Comparison of ENCODE assay signal across 25 cellular contexts in the genomic region with DNA sequence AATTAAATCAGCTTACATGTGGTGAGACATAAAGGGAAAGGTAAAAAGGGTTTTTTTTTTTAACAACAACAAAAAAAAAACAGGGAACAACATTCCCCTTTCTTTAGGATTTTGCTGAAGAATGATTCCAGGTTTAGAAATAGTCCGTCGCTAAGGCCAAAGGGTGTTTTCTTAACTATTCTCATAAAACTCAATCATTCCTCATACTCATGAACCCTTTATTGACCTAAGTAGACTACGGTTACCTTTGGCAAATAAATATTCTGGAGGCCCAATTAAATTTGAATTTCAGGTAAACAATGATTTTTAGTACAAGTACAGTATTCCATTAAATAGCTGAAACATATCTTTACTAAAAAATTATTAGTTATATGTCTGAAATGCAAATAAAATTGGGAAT.
"Had no signal": no experiment of that assay in that cellular context is flagged by ENCODE, and none has a peak within 500 bp of the region (broad histone marks: within the 10 kb centered on the region; RNA-seq: fewer than 3 reads in every experiment).

No MANE protein-coding gene starts in this region.

- H3K36me3 ChIP-seq: neutrophil, pancreas, right lobe of liver, sigmoid colon, stomach, thoracic aorta, thyroid gland, tibial nerve, upper lobe of left lung, vagina had no signal

- H3K4me3 ChIP-seq: pancreas, psoas muscle, right lobe of liver, sigmoid colon, stomach, thoracic aorta, thyroid gland, tibial nerve, upper lobe of left lung, vagina had no signal

- H3K27me3 ChIP-seq: neutrophil, pancreas, right lobe of liver, sigmoid colon, stomach, thyroid gland, tibial nerve, upper lobe of left lung, vagina had no signal

- DNase-seq: nephron progenitor cell; nucleus accumbens; pancreas; psoas muscle; right cardiac atrium; right lobe of liver; sigmoid colon; small intestine; stimulated activated CD4-positive, alpha-beta T cell treated with anti-CD3 and anti-CD28 coated beads, Interleukin-15, amount 100 ng/mL, for 24 hours; stimulated activated CD4-positive, alpha-beta T cell treated with anti-CD3 and anti-CD28 coated beads, Interleukin-2, amount 100 ng/mL, for 24 hours; stimulated activated CD4-positive, alpha-beta T cell treated with anti-CD3 and anti-CD28 coated beads, Interleukin-2, amount 100 ng/mL, for 48 hours; stimulated activated CD4-positive, alpha-beta T cell treated with anti-CD3 and anti-CD28 coated beads, Interleukin-4, amount 100 ng/mL, for 24 hours; stimulated activated naive B cell treated with anti-CD40 and anti-IgM and Interleukin-4, amounts not matched to agents 10 μg/mL and 1 μg/mL and 100 μg/mL, for 72 hours; stimulated activated naive CD4-positive, alpha-beta T cell treated with Interleukin-2 at 50 U/mL for 16 hours; stomach; thyroid gland; trophoblast cell; upper lobe of left lung had no signal

- H3K27ac ChIP-seq: neutrophil, pancreas, psoas muscle, right lobe of liver, sigmoid colon, stomach, thoracic aorta, thyroid gland, tibial nerve, upper lobe of left lung, vagina had no signal

- FAIRE-seq: pancreas, small intestine, urothelium cell line had no signal

- H3K9me3 ChIP-seq: neutrophil, pancreas, psoas muscle, right lobe of liver, sigmoid colon, stomach, thoracic aorta, thyroid gland, tibial nerve, upper lobe of left lung, vagina had no signal

- H3K4me1 ChIP-seq: sigmoid colon, upper lobe of left lung, vagina had no signal

- ATAC-seq: natural killer cell treated with Interleukin-12 subunit alpha and Interleukin-12 subunit beta and Interleukin-15 and Interleukin-18, amount 100 ng/mL, for 72 hours; pancreas; psoas muscle; right cardiac atrium; right lobe of liver; stimulated activated effector memory CD8-positive, alpha-beta T cell treated with anti-CD3 and anti-CD28 coated beads, Interleukin-12 subunit alpha, Interleukin-12 subunit beta, amount 100 ng/mL, for 72 hours; stimulated activated naive B cell treated with anti-CD40 and anti-IgM and Interleukin-4, amounts not matched to agents 10 μg/mL and 1 μg/mL and 100 μg/mL, for 72 hours had no signal
